In genomic region chr19:11380653-11381534, GRCh38 we compare ENCODE assay signal across 8 cellular contexts.
DNase-seq lines count a peak whose midpoint lies in the region; TF ChIP-seq lines count a peak whose summit lies in the region.

No MANE protein-coding gene starts in this region.

- no peaks in the 10 kb centered on the region for H3K9me3 ChIP-seq in OCI-LY3 (ENCODE audit: insufficient read depth, low read length)
- H3K9me3 ChIP-seq in muscle layer of colon (ENCODE audit: low read length), result no peaks in the 10 kb centered on the region

- H4K20me1 ChIP-seq in OCI-LY3 (ENCODE audit: insufficient read depth, low read length), result no peaks in the 10 kb centered on the region

- H3K36me3 ChIP-seq in OCI-LY3 (replicated peaks; ENCODE audit: low read depth, low read length), result peaks cover 6% of the 10 kb centered on the region
- no peaks in the 10 kb centered on the region for H3K36me3 ChIP-seq in muscle layer of colon (ENCODE audit: insufficient read depth, low read length)

- peaks cover 7% of the 10 kb centered on the region for H3K79me2 ChIP-seq in OCI-LY3 (ENCODE audit: low read length)

- peak overlapping the region; percentile 89 for H3K4me2 ChIP-seq in OCI-LY3 (ENCODE audit: low read length)

- peak; percentile 52 for TF ChIP-seq CTCF in GM20000 (IDR thresholded peaks at IDR 0.05; ENCODE audit: extremely low read depth, missing control alignments)
- peak; percentile 80 for TF ChIP-seq CTCF in OCI-LY3 (IDR thresholded peaks at IDR 0.05; ENCODE audit: low read depth, low read length)

- H3K27ac ChIP-seq in OCI-LY3 (ENCODE audit: low read length), result peak overlapping the region; percentile 68
- peak overlapping the region; percentile 73 for H3K27ac ChIP-seq in muscle layer of colon (ENCODE audit: low read depth, low read length)

- DNase-seq in COR-L47 (lab: John Stamatoyannopoulos, UW), result peak; percentile 96
- DNase-seq in GM20000 (ENCODE audit: low spot score), result peak; percentile 98
- peak; percentile 98 for DNase-seq in HS-5 (ENCODE audit: low read depth)
- peak; percentile 92 for DNase-seq in activated T-cell treated with anti-CD3 and anti-CD28 coated beads for 48 hours (ENCODE audit: low read depth)
- peak; percentile 93 for DNase-seq in erythroblast (lab: John Stamatoyannopoulos, UW)
- peak; percentile 82 to 90 for DNase-seq in stimulated activated CD8-positive, alpha-beta memory T cell treated with anti-CD3 and anti-CD28 coated beads, Interleukin-7, amount 100 ng/mL, for 1 hour (ENCODE audit: low read depth in 2 of 2)

- H3K9ac ChIP-seq in OCI-LY3 (ENCODE audit: low read length) (peak overlapping the region; percentile 78), muscle layer of colon (ENCODE audit: low read length) (no peak overlapping the region)

- H2AFZ ChIP-seq in OCI-LY3 (ENCODE audit: low read depth, low read length), result peak overlapping the region; percentile 91

- no peaks in the 10 kb centered on the region for H3K27me3 ChIP-seq in OCI-LY3 (ENCODE audit: low read depth, low read length)
- peaks cover 6 to 27% of the 10 kb centered on the region in 2 donors for H3K27me3 ChIP-seq in muscle layer of colon (ENCODE audit: control insufficient read depth in 1 of 2, insufficient read depth in 2 of 2, low read length in 2 of 2)

- TF ChIP-seq POLR2A in erythroblast (IDR thresholded peaks at IDR 0.05; ENCODE audit: low read length), result peak; percentile 49

- H3K4me1 ChIP-seq in OCI-LY3 (ENCODE audit: low read length) (peaks cover 21% of the 10 kb centered on the region), muscle layer of colon (ENCODE audit: insufficient read depth, low read length) (peaks cover 42% of the 10 kb centered on the region)

- H3K4me3 ChIP-seq in OCI-LY3 (ENCODE audit: low read length) (peak overlapping the region; percentile 82), muscle layer of colon (ENCODE audit: low read depth in 1 of 2, low read length in 2 of 2) (peak overlapping the region; percentile 67 to 73)

Comparison
In these comparisons a context has a peak if more than half of its experiments do, and no peak if none do; other contexts are left out.
1. Peak in every context shown above with its lines: DNase-seq, H3K4me3 ChIP-seq and H3K27ac ChIP-seq.